ENCODE assay signal across 19 cellular contexts in genomic region chr1:78072216-78072615, GRCh38. TPM values are rescaled to one million over a fixed set of nuclear protein-coding genes. Genes with fewer than 3 reads are reported as not detected.
A peak's percentile ranks its signal among the peaks of the same experiment; 100 is the strongest.
DNase-seq lines count a peak whose midpoint lies in the region; ATAC-seq, FAIRE-seq and TF ChIP-seq lines count a peak whose summit lies in the region.
"Had no signal": no experiment of that assay in that cellular context is flagged by ENCODE, and none has a peak within 500 bp of the region (broad histone marks: within the 10 kb centered on the region; RNA-seq: fewer than 3 reads in every experiment).

No MANE protein-coding gene starts in this region.

- POLR2A ChIA-PET in endothelial cell of umbilical vein (lab: Charles Lee), result interaction anchor here (0.6 to 6.2 kb wide), 3 partner anchors 17 to 389 kb away, joined by 3 to 30 read pairs (median 8); partner anchors contain the start of gene DNAJB4
- POLR2A ChIA-PET in T-cell (lab: Charles Lee), result interaction anchor here in 1 of 2 donors (0.6 kb wide), 1 partner anchor 1251 kb away, joined by 3 read pairs; no protein-coding TSS in a partner anchor

- peak; percentile 66 for DNase-seq in EH (ENCODE audit: low read depth)
- DNase-seq in HCEC 1CT, result peak; percentile 38
- DNase-seq in endothelial cell of umbilical vein (ENCODE audit: low read depth, low spot score), result no peak
- no peak for DNase-seq in psoas muscle
- no peak for DNase-seq in T-cell
- DNase-seq: ACHN, AML-193, DMS79, H7, NCI-H1105, NCI-H2081 treated with DMSO at 0.1 percent for 48 hours, Peyer's patch had no signal

- intact Hi-C loops in endothelial cell of umbilical vein (cut with micrococcal nuclease), result no loop called here
- intact Hi-C loops in psoas muscle (cut with DNase I), result loop anchor here in 1 of 2 donors (5.0 kb wide), 1 partner anchor 40 kb away; no protein-coding TSS in a partner anchor

- WGBS in psoas muscle, 3 donors, result 27 to 35% (median 34%) methylated on average over 1 of the region's 1 CpG

- no peaks in the 10 kb centered on the region for H3K9me1 ChIP-seq in endothelial cell of umbilical vein (replicated peaks; ENCODE audit: control insufficient read depth, extremely low read depth, insufficient read depth, low read length)

- FAIRE-seq in endothelial cell of umbilical vein (lab: Jason Lieb, UNC), result no peak
- FAIRE-seq: G401.6 had no signal

- peak overlapping the region; percentile 17 for H3K9ac ChIP-seq in endothelial cell of umbilical vein (replicated peaks; ENCODE audit: extremely low read depth, insufficient read depth, low read length)

- no TSS peak for BruUV-seq in endothelial cell of umbilical vein (replicated peaks; lab: Mats Ljungman, UMichigan)

- TF ChIP-seq CTCF in endothelial cell of umbilical vein (IDR thresholded peaks at IDR 0.05; ENCODE audit: extremely low read depth in 1 of 2, insufficient read depth in 1 of 2, low read depth in 1 of 2, low read length in 2 of 2) (no peak), psoas muscle (IDR thresholded peaks at IDR 0.05) (no peak)

- no peak for ATAC-seq in psoas muscle
- no peak for ATAC-seq in HG03097 (IDR thresholded peaks at IDR 0.05; ENCODE audit: low FRiP score, unreplicated experiment)
- ATAC-seq in GM19328 (IDR thresholded peaks at IDR 0.05; ENCODE audit: unreplicated experiment), result no peak
- ATAC-seq in T-cell (replicated peaks in 1 of 4), result no peak
- ATAC-seq: Right ventricle myocardium inferior had no signal

- H3K4me2 ChIP-seq in endothelial cell of umbilical vein (ENCODE audit: insufficient read depth, low read length), result peak overlapping the region; percentile 1

- dilution Hi-C loops in endothelial cell of umbilical vein (cut with MboI; ENCODE audit: extremely low pct_ligation_motif_present, low sequenced_read_pairs), result no loop called here

- H3K9me3 ChIP-seq in endothelial cell of umbilical vein (replicated peaks; ENCODE audit: control insufficient read depth, insufficient read depth, low read length) (no peaks in the 10 kb centered on the region), psoas muscle (no peaks in the 10 kb centered on the region)
- H3K9me3 ChIP-seq: Peyer's patch had no signal

- H3K27ac Mint-ChIP-seq in T-cell, result no peak overlapping the region

- no peak overlapping the region for H2AFZ ChIP-seq in endothelial cell of umbilical vein (ENCODE audit: low read depth, low read length)

- no peaks in the 10 kb centered on the region for H3K9me3 Mint-ChIP-seq in T-cell

- H3K4me3 Mint-ChIP-seq in T-cell, result no peak overlapping the region

- H4K20me1 ChIP-seq in endothelial cell of umbilical vein (replicated peaks; ENCODE audit: control insufficient read depth, extremely low read depth, insufficient read depth, low read length), result no peaks in the 10 kb centered on the region

- H3K36me3 ChIP-seq in endothelial cell of umbilical vein (ENCODE audit: control insufficient read depth in 2 of 2, extremely low read depth in 1 of 2, insufficient read depth in 2 of 2, low read length in 2 of 2), result no peaks in the 10 kb centered on the region
- no peaks in the 10 kb centered on the region for H3K36me3 ChIP-seq in psoas muscle (ENCODE audit: insufficient read depth in 1 of 2, low read depth in 1 of 2)
- H3K36me3 ChIP-seq: Peyer's patch had no signal

- H3K4me3 ChIP-seq in endothelial cell of umbilical vein (replicated peaks in 1 of 3; ENCODE audit: insufficient read depth in 1 of 3, low read depth in 1 of 3, low read length in 3 of 3) (no peak overlapping the region), psoas muscle (no peak overlapping the region)
- H3K4me3 ChIP-seq: Peyer's patch had no signal

- CTCF ChIA-PET in endothelial cell of umbilical vein (lab: Charles Lee) (interaction anchor here (1.3 to 2.3 kb wide), 4 partner anchors 10 to 43 kb away, joined by 4 to 7 read pairs (median 5); no protein-coding TSS in a partner anchor), T-cell (lab: Charles Lee) (no interaction called here)

- H3K27me3 Mint-ChIP-seq in T-cell, result peaks cover 11 to 13% of the 10 kb centered on the region in 2 donors

- H3K27me3 ChIP-seq in endothelial cell of umbilical vein (ENCODE audit: control insufficient read depth in 2 of 2, insufficient read depth in 2 of 2, low read length in 2 of 2) (no peaks in the 10 kb centered on the region), psoas muscle (ENCODE audit: insufficient read depth in 3 of 3, low read length in 2 of 3) (no peaks in the 10 kb centered on the region)
- H3K27me3 ChIP-seq: Peyer's patch had no signal

- no peaks in the 10 kb centered on the region for H3K79me2 ChIP-seq in endothelial cell of umbilical vein (ENCODE audit: control insufficient read depth, insufficient read depth, low read length)

- H3K4me1 Mint-ChIP-seq in T-cell, result no peaks in the 10 kb centered on the region

- H3K27ac ChIP-seq in endothelial cell of umbilical vein (ENCODE audit: insufficient read depth, low read depth, low read length) (peak overlapping the region; percentile 41), psoas muscle (peak overlapping the region; percentile 69)
- H3K27ac ChIP-seq: C4-2B, Peyer's patch had no signal

- TF ChIP-seq POLR2A in endothelial cell of umbilical vein (IDR thresholded peaks at IDR 0.05; ENCODE audit: low read depth, low read length), result no peak

- H3K4me1 ChIP-seq in endothelial cell of umbilical vein (ENCODE audit: control insufficient read depth, extremely low read depth, insufficient read depth, low read length) (peaks cover 67% of the 10 kb centered on the region), psoas muscle (peaks cover 38% of the 10 kb centered on the region)

- no peaks in the 10 kb centered on the region for H3K36me3 Mint-ChIP-seq in T-cell

TF ChIP-seq in endothelial cell of umbilical vein, 7 proteins besides CTCF, POLR2A, EP300 and RAD21:
- TF ChIP-seq MAX (IDR thresholded peaks at IDR 0.05; ENCODE audit: insufficient read depth, insufficient read length) (no peak), FOS (IDR thresholded peaks at IDR 0.05; ENCODE audit: borderline replicate concordance, insufficient read depth, low read length) (no peak), GATA2 (IDR thresholded peaks at IDR 0.05; ENCODE audit: insufficient read depth, insufficient read length, low read depth, low read length) (no peak), JUN (IDR thresholded peaks at IDR 0.05; ENCODE audit: borderline replicate concordance, insufficient read depth, insufficient read length, low read depth) (no peak), EZH2 (IDR thresholded peaks at IDR 0.05; ENCODE audit: borderline replicate concordance, low read depth, low read length, severe bottlenecking) (no peak), MYC (IDR thresholded peaks at IDR 0.05; ENCODE audit: low read depth, low read length) (no peak), POLR2AphosphoS5 (IDR thresholded peaks at IDR 0.05; ENCODE audit: insufficient read depth, low read depth, low read length) (no peak)

RNA-seq across cellular contexts. Expression of gene GIPC2, which starts 26.4 kb away (rescaled TPM):
- 7.7 and 9.6 TPM in 2 replicates for total RNA-seq in endothelial cell of umbilical vein
- polyA plus RNA-seq in endothelial cell of umbilical vein, result 2.1 and 2.8 TPM in 2 replicates
- 2.9 and 3.1 TPM in 2 replicates for polyA plus RNA-seq in endothelial cell of umbilical vein (2011; cell fraction: cytosol; rRNA removed)
- 2.8 and 3.6 TPM in 2 replicates for polyA plus RNA-seq in endothelial cell of umbilical vein (2011; cell fraction: nucleus; rRNA removed)
- 1.4 and 2.8 TPM in 2 replicates for polyA plus RNA-seq in endothelial cell of umbilical vein (2012)
- 4.6 and 5.6 TPM in 2 replicates for polyA minus RNA-seq in endothelial cell of umbilical vein
- polyA minus RNA-seq in endothelial cell of umbilical vein (2011; cell fraction: cytosol; rRNA and poly(A)+ RNA removed), result not detected
- polyA minus RNA-seq in endothelial cell of umbilical vein (2011; cell fraction: nucleus; rRNA and poly(A)+ RNA removed), result 13.6 and 15.2 TPM in 2 replicates
- total RNA-seq in psoas muscle, result 1 to 10 TPM; 1.2 to 1.6 (median 1.4) TPM
- polyA plus RNA-seq in psoas muscle, result 1 to 10 TPM in 1 of 3 donors, under 1 TPM in 2; 0.68 to 1.0 (median 0.72) TPM
- under 1 TPM; 0.09 to 0.19 (median 0.16) TPM for total RNA-seq in T-cell
- total RNA-seq: NCI-H460, SK-MEL-5 had no signal

Comparison
In these comparisons a context has a peak if more than half of its experiments do, and no peak if none do; other contexts are left out.
1. DNase-seq: peak in EH (single experiment) and HCEC 1CT (single experiment); none in endothelial cell of umbilical vein (single experiment), psoas muscle (0 of 2) and T-cell (0 of 34).